ENCODE assay signal across 8 cellular contexts in genomic region chr2:168244318-168244717, GRCh38. TPM values are rescaled to one million over a fixed set of nuclear protein-coding genes. Genes with fewer than 3 reads are reported as not detected.
A peak's percentile ranks its signal among the peaks of the same experiment; 100 is the strongest.
DNase-seq lines count a peak whose midpoint lies in the region; ATAC-seq and TF ChIP-seq lines count a peak whose summit lies in the region.

No MANE protein-coding gene starts in this region.

- peaks cover 41% of the 10 kb centered on the region for H3K4me1 Mint-ChIP-seq in CD4-positive, alpha-beta T cell (ENCODE audit: low read depth)
- H3K4me1 Mint-ChIP-seq in stimulated activated memory B cell treated with anti-CD40 and anti-IgM and Interleukin-4, amounts not matched to agents 10 μg/mL and 1 μg/mL and 100 μg/mL, for 72 hours, result peaks cover 29% of the 10 kb centered on the region

- intact Hi-C loops in CD4-positive, alpha-beta T cell (cut with DNase I, micrococcal nuclease), result loop anchor here in 1 of 2 experiments (5.0 to 10.0 kb wide), 2 partner anchors 52 to 110 kb away; no protein-coding TSS in a partner anchor

- H3K9me3 ChIP-seq in CD4-positive, alpha-beta T cell (ENCODE audit: control insufficient read depth, low read length), result no peaks in the 10 kb centered on the region

- H3K27ac ChIP-seq in CD4-positive, alpha-beta T cell (ENCODE audit: low read depth, low read length), result no peak overlapping the region

- peak overlapping the region; percentile 88 for H3K27ac Mint-ChIP-seq in CD4-positive, alpha-beta T cell
- H3K27ac Mint-ChIP-seq in stimulated activated memory B cell treated with anti-CD40 and anti-IgM and Interleukin-4, amounts not matched to agents 10 μg/mL and 1 μg/mL and 100 μg/mL, for 72 hours, result peak overlapping the region; percentile 51

- CTCF ChIA-PET in CD4-positive, alpha-beta T cell (lab: Charles Lee), result no interaction called here

- TF ChIP-seq CTCF in CD4-positive, alpha-beta T cell (IDR thresholded peaks at IDR 0.05), result no peak

- peak; percentile 18 for ATAC-seq in CD4-positive, alpha-beta T cell (ENCODE audit: poor library complexity)
- no peak for ATAC-seq in stimulated activated memory B cell treated with anti-CD40 and anti-IgM and Interleukin-4, amounts not matched to agents 10 μg/mL and 1 μg/mL and 100 μg/mL, for 72 hours
- no peak for ATAC-seq in HG03571 (IDR thresholded peaks at IDR 0.05; ENCODE audit: unreplicated experiment)
- no peak for ATAC-seq in HG02884 (IDR thresholded peaks at IDR 0.05; ENCODE audit: unreplicated experiment)
- ATAC-seq in HG03175 (IDR thresholded peaks at IDR 0.05; ENCODE audit: unreplicated experiment), result no peak

- H3K27me3 ChIP-seq in CD4-positive, alpha-beta T cell (ENCODE audit: control insufficient read depth, insufficient read depth, low read length), result no peaks in the 10 kb centered on the region

- no peaks in the 10 kb centered on the region for H3K9me3 Mint-ChIP-seq in CD4-positive, alpha-beta T cell
- H3K9me3 Mint-ChIP-seq in stimulated activated memory B cell treated with anti-CD40 and anti-IgM and Interleukin-4, amounts not matched to agents 10 μg/mL and 1 μg/mL and 100 μg/mL, for 72 hours, result no peaks in the 10 kb centered on the region

- DNase-seq in CD4-positive, alpha-beta T cell, result peak in 9 of 10 experiments; percentile 7 to 41 (median 17)
- DNase-seq in NCI-H2029 (lab: John Stamatoyannopoulos, UW) (peak; percentile 71), germinal center (ENCODE audit: low spot score) (peak; percentile 48)
- DNase-seq in activated CD4-positive, alpha-beta T cell treated with anti-CD3 and anti-CD28 coated beads, Interleukin-2, amount 50 U/mL, for 1 hour, result peak; percentile 39

- POLR2A ChIA-PET in CD4-positive, alpha-beta T cell (lab: Charles Lee), result no interaction called here

- H3K4me3 Mint-ChIP-seq in CD4-positive, alpha-beta T cell, result peak overlapping the region; percentile 94
- no peak overlapping the region for H3K4me3 Mint-ChIP-seq in stimulated activated memory B cell treated with anti-CD40 and anti-IgM and Interleukin-4, amounts not matched to agents 10 μg/mL and 1 μg/mL and 100 μg/mL, for 72 hours

- H3K27me3 Mint-ChIP-seq in CD4-positive, alpha-beta T cell, result no peaks in the 10 kb centered on the region
- no peaks in the 10 kb centered on the region for H3K27me3 Mint-ChIP-seq in stimulated activated memory B cell treated with anti-CD40 and anti-IgM and Interleukin-4, amounts not matched to agents 10 μg/mL and 1 μg/mL and 100 μg/mL, for 72 hours

- peaks cover 9% of the 10 kb centered on the region for H3K36me3 Mint-ChIP-seq in CD4-positive, alpha-beta T cell (ENCODE audit: low read depth)
- peaks cover 5% of the 10 kb centered on the region for H3K36me3 Mint-ChIP-seq in stimulated activated memory B cell treated with anti-CD40 and anti-IgM and Interleukin-4, amounts not matched to agents 10 μg/mL and 1 μg/mL and 100 μg/mL, for 72 hours

RNA-seq across cellular contexts. Expression of gene STK39, which starts 3.1 kb away (rescaled TPM):
- total RNA-seq in CD4-positive, alpha-beta T cell, result 1 to 10 TPM; 7.9 to 9.5 TPM

Comparison
In these comparisons a context has a peak if more than half of its experiments do, and no peak if none do; other contexts are left out.
1. DNase-seq: peak in every context shown above with its lines; median percentile 71 in NCI-H2029; 48 in germinal center; 39 in activated CD4-positive, alpha-beta T cell treated with anti-CD3 and anti-CD28 coated beads, Interleukin-2, amount 50 U/mL, for 1 hour; 17 in CD4-positive, alpha-beta T cell.